16 cellular contexts compared by ENCODE assay signal in genomic region chr17:38861399-38861843, GRCh38. TPM values are rescaled to one million over a fixed set of nuclear protein-coding genes. Genes with fewer than 3 reads are reported as not detected.
DNase-seq lines count a peak whose midpoint lies in the region; ATAC-seq, FAIRE-seq and TF ChIP-seq lines count a peak whose summit lies in the region.
"Had no signal": no experiment of that assay in that cellular context is flagged by ENCODE, and none has a peak within 500 bp of the region (broad histone marks: within the 10 kb centered on the region; RNA-seq: fewer than 3 reads in every experiment).

No MANE protein-coding gene starts in this region.

- TF ChIP-seq CTCF in A549 (IDR thresholded peaks at IDR 0.05) (no peak), lower lobe of right lung (IDR thresholded peaks at IDR 0.05) (no peak), stomach (IDR thresholded peaks at IDR 0.05) (no peak)

- TF ChIP-seq EP300 in A549 (IDR thresholded peaks at IDR 0.05) = no peak
- TF ChIP-seq EP300 in stomach (IDR thresholded peaks at IDR 0.05) = no peak

- POLR2A ChIA-PET in A549 (lab: Yijun Ruan, JAX) = interaction anchor here (0.6 to 1.3 kb wide), 2 partner anchors 8 to 15 kb away, joined by 3 to 4 read pairs; partner anchors contain the start of gene LASP1

- ATAC-seq in A549 = peak; percentile 93 to 96
- no peak for ATAC-seq in lower lobe of right lung
- ATAC-seq: esophagus mucosa had no signal

- H3K4me1 ChIP-seq in A549 = peaks cover 8% of the 10 kb centered on the region; the same call in 1 of the 3 replicates
- no peaks in the 10 kb centered on the region for H3K4me1 ChIP-seq in lower lobe of right lung
- no peaks in the 10 kb centered on the region for H3K4me1 ChIP-seq in stomach

- no peaks in the 10 kb centered on the region for H3K9me3 ChIP-seq in A549
- H3K9me3 ChIP-seq in lower lobe of right lung = no peaks in the 10 kb centered on the region
- H3K9me3 ChIP-seq in stomach = no peaks in the 10 kb centered on the region
- H3K9me3 ChIP-seq: neutrophil had no signal

- DNase-seq in A549 (ENCODE audit: low read depth in 1 of 2, low spot score in 1 of 2) (peak; percentile 81 to 91), DMS 273 (lab: John Stamatoyannopoulos, UW; ENCODE audit: unreplicated experiment) (peak; percentile 88), NCI-H446 treated with DMSO at 0.1 percent for 48 hours (lab: John Stamatoyannopoulos, UW) (peak; percentile 49), cerebellar cortex (ENCODE audit: low spot score) (peak; percentile 61), NCI-H345 treated with DMSO at 0.1 percent for 48 hours (lab: John Stamatoyannopoulos, UW; ENCODE audit: unreplicated experiment) (no peak), cardiac septum (ENCODE audit: low spot score) (no peak), lower lobe of right lung (no peak), stomach (no peak)
- DNase-seq: activated CD4-positive, alpha-beta T cell treated with anti-CD3 and anti-CD28 coated beads, Interleukin-2, amount 50 U/mL, for 48 hours; kidney; MM.1S; Right ventricle myocardium superior; stimulated activated naive CD4-positive, alpha-beta T cell treated with Interleukin-2 at 50 U/mL for 16 hours had no signal

- H3K4me2 ChIP-seq in A549 = no peak overlapping the region

- peak; percentile 88 for FAIRE-seq in A549 (lab: Jason Lieb, UNC)
- FAIRE-seq: D721Med, kidney had no signal

- CTCF ChIA-PET in A549 (lab: Yijun Ruan, JAX) = interaction anchor here (0.8 to 1.4 kb wide), 3 partner anchors 10 to 130 kb away, joined by 3 to 4 read pairs (median 3); no protein-coding TSS in a partner anchor

- intact Hi-C loops in cardiac septum (cut with DNase I) = no loop called here
- intact Hi-C loops in lower lobe of right lung (cut with DNase I) = no loop called here
- intact Hi-C loops in stomach (cut with DNase I; ENCODE audit: low total_unique reads) = no loop called here

- H3K27me3 ChIP-seq in lower lobe of right lung (ENCODE audit: low read depth) (no peaks in the 10 kb centered on the region), stomach (no peaks in the 10 kb centered on the region)

- TF ChIP-seq POLR2A in A549 (IDR thresholded peaks at IDR 0.05; ENCODE audit: low read length) (no peak), stomach (IDR thresholded peaks at IDR 0.05) (no peak)

- 12% methylated on average over 8 of the region's 8 CpGs for WGBS in A549 (ENCODE audit: missing lambda C conversion rate)
- 21 to 40% (median 34%) methylated on average over 8 of the region's 8 CpGs for WGBS in stomach, 5 donors

- H3K27ac ChIP-seq in A549 = no peak overlapping the region
- no peak overlapping the region for H3K27ac ChIP-seq in lower lobe of right lung
- no peak overlapping the region for H3K27ac ChIP-seq in stomach
- H3K27ac ChIP-seq: neutrophil had no signal

- no peaks in the 10 kb centered on the region for H3K36me3 ChIP-seq in lower lobe of right lung
- H3K36me3 ChIP-seq in stomach = no peaks in the 10 kb centered on the region
- H3K36me3 ChIP-seq: neutrophil had no signal

- no peak for TF ChIP-seq RAD21 in A549 (conservative IDR thresholded peaks at IDR 0.05 in 1 of 2, IDR thresholded peaks at IDR 0.05 in 1 of 2)

- H3K4me3 ChIP-seq in A549 (no peak overlapping the region), lower lobe of right lung (no peak overlapping the region), stomach (no peak overlapping the region)

TF ChIP-seq in A549, 52 proteins besides CTCF, POLR2A, EP300 and RAD21 (continues in another document):
- TF ChIP-seq PHF8 (IDR thresholded peaks at IDR 0.05; ENCODE audit: borderline replicate concordance, low read depth) = no peak
- no peak for TF ChIP-seq EHF (CRISPR knock-in tag; IDR thresholded peaks at IDR 0.05)
- TF ChIP-seq CHD2 (IDR thresholded peaks at IDR 0.05; ENCODE audit: low read length, partially characterized antibody) = no peak
- TF ChIP-seq MAFK (IDR thresholded peaks at IDR 0.05; ENCODE audit: partially characterized antibody) = no peak
- TF ChIP-seq CEBPB (IDR thresholded peaks at IDR 0.05) = 0 out of 4 replicates have a peak, but pooled peaks of 1 of the 2 experiments have one; percentile 35
- TF ChIP-seq REST (IDR thresholded peaks at IDR 0.05) = no peak
- no peak for TF ChIP-seq CBX2 (IDR thresholded peaks at IDR 0.05; ENCODE audit: borderline replicate concordance, low read depth)
- no peak for TF ChIP-seq ELK1 (IDR thresholded peaks at IDR 0.05; ENCODE audit: low read depth, low read length)
- TF ChIP-seq ATOH8 (CRISPR knock-in tag; IDR thresholded peaks at IDR 0.05; ENCODE audit: low read depth) = no peak
- TF ChIP-seq RCOR1 (IDR thresholded peaks at IDR 0.05; ENCODE audit: low read depth, low read length) = no peak
- TF ChIP-seq BHLHE40 (IDR thresholded peaks at IDR 0.05; ENCODE audit: low read depth, low read length) = no peak
- TF ChIP-seq FOXS1 (CRISPR knock-in tag; IDR thresholded peaks at IDR 0.05) = no peak
- TF ChIP-seq HOXB5 (CRISPR knock-in tag; IDR thresholded peaks at IDR 0.05) = no peak
- TF ChIP-seq RARB (CRISPR knock-in tag; IDR thresholded peaks at IDR 0.05) = peak; percentile 75; the same call in 1 of the 2 replicates

RNA-seq across cellular contexts. Expression of gene RPL23, which starts 7.9 kb away (rescaled TPM):
- 2,297 and 2,715 TPM in 2 replicates for polyA plus RNA-seq in A549 (2011; rRNA removed)
- polyA plus RNA-seq in A549 (2012; cell fraction: cytosol; rRNA removed) = 1,824 and 2,393 TPM in 2 replicates
- polyA plus RNA-seq in A549 (2012; cell fraction: nucleus; rRNA removed) = 368 and 737 TPM in 2 replicates
- 2,814 to 3,171 TPM (median 2,969 TPM) in 3 replicates for polyA plus RNA-seq in A549 (2017; fragmentation: RNase III; extraction: RNeasy Plus Mini Kit Qiagen cat#74134 plus additional on column Dnase treatment)
- polyA minus RNA-seq in A549 (2011; rRNA and poly(A)+ RNA removed) = 307 and 414 TPM in 2 replicates
- 564 TPM for total RNA-seq in cardiac septum
- total RNA-seq in lower lobe of right lung = 1,156 TPM
- 1,000 to 10,000 TPM in 1 of 5 donors, 100 to 1,000 TPM in 3, 10 to 100 TPM in 1; 89.8 to 1,949 (median 982) TPM for total RNA-seq in stomach
- polyA plus RNA-seq in stomach = 1,000 to 10,000 TPM; 3,318 to 3,359 (median 3,354) TPM

RNA-seq across cellular contexts. Expression of gene LASP1, which starts 8.4 kb away (rescaled TPM):
- polyA plus RNA-seq in A549 (2011; rRNA removed) = 145 and 152 TPM in 2 replicates
- polyA plus RNA-seq in A549 (2012; cell fraction: cytosol; rRNA removed) = 201 and 252 TPM in 2 replicates
- 247 and 316 TPM in 2 replicates for polyA plus RNA-seq in A549 (2012; cell fraction: nucleus; rRNA removed)
- polyA plus RNA-seq in A549 (2017; fragmentation: RNase III; extraction: RNeasy Plus Mini Kit Qiagen cat#74134 plus additional on column Dnase treatment) = 281 to 312 TPM (median 287 TPM) in 3 replicates
- 197 TPM in 2 replicates for polyA minus RNA-seq in A549 (2011; rRNA and poly(A)+ RNA removed)
- 25.3 TPM for total RNA-seq in cardiac septum
- total RNA-seq in lower lobe of right lung = 158 TPM
- 100 to 1,000 TPM in 3 of 5 donors, 10 to 100 TPM in 2; 93.0 to 183 (median 107) TPM for total RNA-seq in stomach
- polyA plus RNA-seq in stomach = 100 to 1,000 TPM in 1 of 3 donors, 10 to 100 TPM in 2; 33.7 to 119 (median 94.3) TPM

RNA-seq across cellular contexts. Expression of gene CWC25, which starts 36.3 kb away (rescaled TPM):
- polyA plus RNA-seq in A549 (2011; rRNA removed) (34.1 and 34.5 TPM in 2 replicates), A549 (2017; fragmentation: RNase III; extraction: RNeasy Plus Mini Kit Qiagen cat#74134 plus additional on column Dnase treatment) (22.5 to 24.2 TPM (median 23.1 TPM) in 3 replicates), stomach (10 to 100 TPM in 2 of 3 donors, 1 to 10 TPM in 1; 5.9 to 38.8 (median 17.1) TPM)
- polyA plus RNA-seq in A549 (2012; cell fraction: cytosol; rRNA removed) = 16.9 and 17.1 TPM in 2 replicates
- 30.5 and 51.7 TPM in 2 replicates for polyA plus RNA-seq in A549 (2012; cell fraction: nucleus; rRNA removed)
- polyA minus RNA-seq in A549 (2011; rRNA and poly(A)+ RNA removed) = 14.2 and 19.6 TPM in 2 replicates
- total RNA-seq in cardiac septum (10.4 TPM), lower lobe of right lung (22.3 TPM), stomach (100 to 1,000 TPM in 1 of 5 donors, 10 to 100 TPM in 4; 19.6 to 146 (median 48.7) TPM)

Comparison
In these comparisons a context has a peak if more than half of its experiments do, and no peak if none do; other contexts are left out.
1. ATAC-seq: peak in A549 (2 of 2); none in lower lobe of right lung (0 of 2).
2. DNase-seq: peak in A549 (2 of 2), DMS 273 (single experiment), NCI-H446 treated with DMSO at 0.1 percent for 48 hours (single experiment) and cerebellar cortex (single experiment); none in NCI-H345 treated with DMSO at 0.1 percent for 48 hours (single experiment), cardiac septum (single experiment), lower lobe of right lung (single experiment) and stomach (single experiment).